ENCODE assay signal across 1 cellular context in the genomic region with DNA sequence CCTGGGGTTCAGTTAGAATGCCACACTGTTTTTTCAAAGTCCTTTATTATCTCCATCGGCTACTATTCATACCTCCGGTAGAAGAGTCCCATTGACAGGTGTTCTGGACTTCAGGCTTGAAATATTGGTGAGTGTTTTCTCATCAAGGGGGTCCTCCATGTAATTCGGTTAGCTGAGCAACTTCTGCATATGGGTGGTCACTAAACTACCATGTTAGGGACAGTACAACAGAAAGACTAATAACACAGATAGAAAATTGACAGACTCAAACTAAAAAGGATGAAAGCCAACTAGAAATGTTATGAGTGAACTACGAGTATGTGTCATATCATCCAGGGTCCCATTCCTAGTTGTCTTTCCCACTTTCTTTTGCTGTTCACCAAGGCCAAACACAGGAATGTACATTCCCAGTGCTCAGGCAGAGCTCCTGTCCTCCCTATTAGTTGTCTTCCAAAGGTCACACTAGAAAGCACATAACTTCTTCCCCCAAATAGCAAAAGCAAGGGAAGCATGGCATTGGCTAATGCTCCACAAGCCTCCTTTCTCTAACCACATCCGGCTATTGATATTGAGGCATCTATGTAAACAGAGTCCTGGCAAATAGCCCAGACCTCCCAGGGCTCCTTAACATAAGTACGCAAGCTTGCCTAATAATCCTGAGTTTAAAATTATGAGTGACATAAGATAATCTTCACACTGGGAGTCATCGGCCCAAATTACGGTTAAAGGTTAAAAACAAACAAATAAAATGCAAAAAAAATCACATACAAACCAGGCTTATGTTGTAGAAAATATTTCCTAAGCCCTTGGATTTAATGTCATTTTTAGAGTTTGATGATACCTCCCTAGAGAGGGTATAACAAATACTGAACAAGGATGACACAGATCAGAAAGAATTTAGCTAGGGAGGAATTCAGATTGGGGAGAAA.
TF ChIP-seq lines count a peak whose summit lies in the region.

No MANE protein-coding gene starts in this region.

TF ChIP-seq in H1, 55 proteins besides CTCF, POLR2A, EP300 and RAD21:
- TF ChIP-seq GTF2F1 (IDR thresholded peaks at IDR 0.05; ENCODE audit: borderline replicate concordance, low read depth, low read length) = no peak
- TF ChIP-seq, protein P1, sequence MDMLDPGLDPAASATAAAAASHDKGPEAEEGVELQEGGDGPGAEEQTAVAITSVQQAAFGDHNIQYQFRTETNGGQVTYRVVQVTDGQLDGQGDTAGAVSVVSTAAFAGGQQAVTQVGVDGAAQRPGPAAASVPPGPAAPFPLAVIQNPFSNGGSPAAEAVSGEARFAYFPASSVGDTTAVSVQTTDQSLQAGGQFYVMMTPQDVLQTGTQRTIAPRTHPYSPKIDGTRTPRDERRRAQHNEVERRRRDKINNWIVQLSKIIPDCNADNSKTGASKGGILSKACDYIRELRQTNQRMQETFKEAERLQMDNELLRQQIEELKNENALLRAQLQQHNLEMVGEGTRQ (IDR thresholded peaks at IDR 0.05; ENCODE audit: low read length) = no peak
- no peak for TF ChIP-seq CHD1 (IDR thresholded peaks at IDR 0.05; ENCODE audit: low read depth, low read length)
- TF ChIP-seq BACH1 (IDR thresholded peaks at IDR 0.05; ENCODE audit: low read length) = no peak
- TF ChIP-seq CEBPB (IDR thresholded peaks at IDR 0.05; ENCODE audit: low read depth, low read length) = no peak
- no peak for TF ChIP-seq TBP (IDR thresholded peaks at IDR 0.05; ENCODE audit: low read depth, low read length)
- no peak for TF ChIP-seq CHD2 (IDR thresholded peaks at IDR 0.05; ENCODE audit: low read length)
- TF ChIP-seq YY1 (IDR thresholded peaks at IDR 0.05; ENCODE audit: low read depth, low read length) = no peak
- no peak for TF ChIP-seq PHF8 (conservative IDR thresholded peaks at IDR 0.05; ENCODE audit: low read depth, low read length)
- TF ChIP-seq, protein P2, sequence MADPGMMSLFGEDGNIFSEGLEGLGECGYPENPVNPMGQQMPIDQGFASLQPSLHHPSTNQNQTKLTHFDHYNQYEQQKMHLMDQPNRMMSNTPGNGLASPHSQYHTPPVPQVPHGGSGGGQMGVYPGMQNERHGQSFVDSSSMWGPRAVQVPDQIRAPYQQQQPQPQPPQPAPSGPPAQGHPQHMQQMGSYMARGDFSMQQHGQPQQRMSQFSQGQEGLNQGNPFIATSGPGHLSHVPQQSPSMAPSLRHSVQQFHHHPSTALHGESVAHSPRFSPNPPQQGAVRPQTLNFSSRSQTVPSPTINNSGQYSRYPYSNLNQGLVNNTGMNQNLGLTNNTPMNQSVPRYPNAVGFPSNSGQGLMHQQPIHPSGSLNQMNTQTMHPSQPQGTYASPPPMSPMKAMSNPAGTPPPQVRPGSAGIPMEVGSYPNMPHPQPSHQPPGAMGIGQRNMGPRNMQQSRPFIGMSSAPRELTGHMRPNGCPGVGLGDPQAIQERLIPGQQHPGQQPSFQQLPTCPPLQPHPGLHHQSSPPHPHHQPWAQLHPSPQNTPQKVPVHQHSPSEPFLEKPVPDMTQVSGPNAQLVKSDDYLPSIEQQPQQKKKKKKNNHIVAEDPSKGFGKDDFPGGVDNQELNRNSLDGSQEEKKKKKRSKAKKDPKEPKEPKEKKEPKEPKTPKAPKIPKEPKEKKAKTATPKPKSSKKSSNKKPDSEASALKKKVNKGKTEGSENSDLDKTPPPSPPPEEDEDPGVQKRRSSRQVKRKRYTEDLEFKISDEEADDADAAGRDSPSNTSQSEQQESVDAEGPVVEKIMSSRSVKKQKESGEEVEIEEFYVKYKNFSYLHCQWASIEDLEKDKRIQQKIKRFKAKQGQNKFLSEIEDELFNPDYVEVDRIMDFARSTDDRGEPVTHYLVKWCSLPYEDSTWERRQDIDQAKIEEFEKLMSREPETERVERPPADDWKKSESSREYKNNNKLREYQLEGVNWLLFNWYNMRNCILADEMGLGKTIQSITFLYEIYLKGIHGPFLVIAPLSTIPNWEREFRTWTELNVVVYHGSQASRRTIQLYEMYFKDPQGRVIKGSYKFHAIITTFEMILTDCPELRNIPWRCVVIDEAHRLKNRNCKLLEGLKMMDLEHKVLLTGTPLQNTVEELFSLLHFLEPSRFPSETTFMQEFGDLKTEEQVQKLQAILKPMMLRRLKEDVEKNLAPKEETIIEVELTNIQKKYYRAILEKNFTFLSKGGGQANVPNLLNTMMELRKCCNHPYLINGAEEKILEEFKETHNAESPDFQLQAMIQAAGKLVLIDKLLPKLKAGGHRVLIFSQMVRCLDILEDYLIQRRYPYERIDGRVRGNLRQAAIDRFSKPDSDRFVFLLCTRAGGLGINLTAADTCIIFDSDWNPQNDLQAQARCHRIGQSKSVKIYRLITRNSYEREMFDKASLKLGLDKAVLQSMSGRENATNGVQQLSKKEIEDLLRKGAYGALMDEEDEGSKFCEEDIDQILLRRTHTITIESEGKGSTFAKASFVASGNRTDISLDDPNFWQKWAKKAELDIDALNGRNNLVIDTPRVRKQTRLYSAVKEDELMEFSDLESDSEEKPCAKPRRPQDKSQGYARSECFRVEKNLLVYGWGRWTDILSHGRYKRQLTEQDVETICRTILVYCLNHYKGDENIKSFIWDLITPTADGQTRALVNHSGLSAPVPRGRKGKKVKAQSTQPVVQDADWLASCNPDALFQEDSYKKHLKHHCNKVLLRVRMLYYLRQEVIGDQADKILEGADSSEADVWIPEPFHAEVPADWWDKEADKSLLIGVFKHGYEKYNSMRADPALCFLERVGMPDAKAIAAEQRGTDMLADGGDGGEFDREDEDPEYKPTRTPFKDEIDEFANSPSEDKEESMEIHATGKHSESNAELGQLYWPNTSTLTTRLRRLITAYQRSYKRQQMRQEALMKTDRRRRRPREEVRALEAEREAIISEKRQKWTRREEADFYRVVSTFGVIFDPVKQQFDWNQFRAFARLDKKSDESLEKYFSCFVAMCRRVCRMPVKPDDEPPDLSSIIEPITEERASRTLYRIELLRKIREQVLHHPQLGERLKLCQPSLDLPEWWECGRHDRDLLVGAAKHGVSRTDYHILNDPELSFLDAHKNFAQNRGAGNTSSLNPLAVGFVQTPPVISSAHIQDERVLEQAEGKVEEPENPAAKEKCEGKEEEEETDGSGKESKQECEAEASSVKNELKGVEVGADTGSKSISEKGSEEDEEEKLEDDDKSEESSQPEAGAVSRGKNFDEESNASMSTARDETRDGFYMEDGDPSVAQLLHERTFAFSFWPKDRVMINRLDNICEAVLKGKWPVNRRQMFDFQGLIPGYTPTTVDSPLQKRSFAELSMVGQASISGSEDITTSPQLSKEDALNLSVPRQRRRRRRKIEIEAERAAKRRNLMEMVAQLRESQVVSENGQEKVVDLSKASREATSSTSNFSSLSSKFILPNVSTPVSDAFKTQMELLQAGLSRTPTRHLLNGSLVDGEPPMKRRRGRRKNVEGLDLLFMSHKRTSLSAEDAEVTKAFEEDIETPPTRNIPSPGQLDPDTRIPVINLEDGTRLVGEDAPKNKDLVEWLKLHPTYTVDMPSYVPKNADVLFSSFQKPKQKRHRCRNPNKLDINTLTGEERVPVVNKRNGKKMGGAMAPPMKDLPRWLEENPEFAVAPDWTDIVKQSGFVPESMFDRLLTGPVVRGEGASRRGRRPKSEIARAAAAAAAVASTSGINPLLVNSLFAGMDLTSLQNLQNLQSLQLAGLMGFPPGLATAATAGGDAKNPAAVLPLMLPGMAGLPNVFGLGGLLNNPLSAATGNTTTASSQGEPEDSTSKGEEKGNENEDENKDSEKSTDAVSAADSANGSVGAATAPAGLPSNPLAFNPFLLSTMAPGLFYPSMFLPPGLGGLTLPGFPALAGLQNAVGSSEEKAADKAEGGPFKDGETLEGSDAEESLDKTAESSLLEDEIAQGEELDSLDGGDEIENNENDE (IDR thresholded peaks at IDR 0.05; ENCODE audit: insufficient replicate concordance, low read length) = no peak
- TF ChIP-seq, protein P3, sequence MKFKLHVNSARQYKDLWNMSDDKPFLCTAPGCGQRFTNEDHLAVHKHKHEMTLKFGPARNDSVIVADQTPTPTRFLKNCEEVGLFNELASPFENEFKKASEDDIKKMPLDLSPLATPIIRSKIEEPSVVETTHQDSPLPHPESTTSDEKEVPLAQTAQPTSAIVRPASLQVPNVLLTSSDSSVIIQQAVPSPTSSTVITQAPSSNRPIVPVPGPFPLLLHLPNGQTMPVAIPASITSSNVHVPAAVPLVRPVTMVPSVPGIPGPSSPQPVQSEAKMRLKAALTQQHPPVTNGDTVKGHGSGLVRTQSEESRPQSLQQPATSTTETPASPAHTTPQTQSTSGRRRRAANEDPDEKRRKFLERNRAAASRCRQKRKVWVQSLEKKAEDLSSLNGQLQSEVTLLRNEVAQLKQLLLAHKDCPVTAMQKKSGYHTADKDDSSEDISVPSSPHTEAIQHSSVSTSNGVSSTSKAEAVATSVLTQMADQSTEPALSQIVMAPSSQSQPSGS (IDR thresholded peaks at IDR 0.05; ENCODE audit: low read length) = no peak
TF ChIP-seq in H1: peak in this region for 0.
